ENCODE assay signal across 8 cellular contexts in genomic region chr7:143003393-143004051, GRCh38. TPM values are rescaled to one million over a fixed set of nuclear protein-coding genes. Genes with fewer than 3 reads are reported as not detected.
A peak's percentile ranks its signal among the peaks of the same experiment; 100 is the strongest.
DNase-seq lines count a peak whose midpoint lies in the region; ATAC-seq, FAIRE-seq and TF ChIP-seq lines count a peak whose summit lies in the region.

No MANE protein-coding gene starts in this region.

- H3K9ac ChIP-seq in astrocyte (ENCODE audit: low read length) (no peak overlapping the region), smooth muscle cell (ENCODE audit: low read depth) (no peak overlapping the region)

- no peak overlapping the region for H3K27ac ChIP-seq in CD4-positive, alpha-beta T cell (ENCODE audit: low read depth, low read length)
- H3K27ac ChIP-seq in astrocyte (ENCODE audit: low read depth, low read length), result no peak overlapping the region
- no peak overlapping the region for H3K27ac ChIP-seq in iPS DF 6.9 (ENCODE audit: low read length)
- H3K27ac ChIP-seq in smooth muscle cell (ENCODE audit: low read depth), result no peak overlapping the region

- H3F3A ChIP-seq in smooth muscle cell (ENCODE audit: low read depth), result no peaks in the 10 kb centered on the region

- no peaks in the 10 kb centered on the region for H3K36me3 Mint-ChIP-seq in CD4-positive, alpha-beta T cell (ENCODE audit: low read depth)
- H3K36me3 Mint-ChIP-seq in astrocyte (ENCODE audit: low read depth, unreplicated experiment), result no peaks in the 10 kb centered on the region

- no peaks in the 10 kb centered on the region for H4K20me1 ChIP-seq in astrocyte (ENCODE audit: insufficient read depth, low read length)
- no peaks in the 10 kb centered on the region for H4K20me1 ChIP-seq in smooth muscle cell (ENCODE audit: low read depth)

- peak in 8 of 10 experiments; percentile 10 to 32 (median 20) for DNase-seq in CD4-positive, alpha-beta T cell
- peak; percentile 32 for DNase-seq in RCC 7860 (ENCODE audit: low spot score)
- peak; percentile 8 for DNase-seq in astrocyte (ENCODE audit: low read depth)
- peak; percentile 13 for DNase-seq in iPS DF 6.9 (ENCODE audit: low read depth, low spot score)
- no peak for DNase-seq in smooth muscle cell (lab: John Stamatoyannopoulos, UW; ENCODE audit: unreplicated experiment)
- DNase-seq in OCI-M2 (lab: John Stamatoyannopoulos, UW; ENCODE audit: unreplicated experiment), result no peak

- H3K9me3 Mint-ChIP-seq in CD4-positive, alpha-beta T cell, result no peaks in the 10 kb centered on the region
- no peaks in the 10 kb centered on the region for H3K9me3 Mint-ChIP-seq in astrocyte (ENCODE audit: unreplicated experiment)

- no peaks in the 10 kb centered on the region for H3K9me3 ChIP-seq in CD4-positive, alpha-beta T cell (ENCODE audit: control insufficient read depth, low read length)
- H3K9me3 ChIP-seq in astrocyte (ENCODE audit: insufficient read depth, low read depth, low read length) (no peaks in the 10 kb centered on the region), iPS DF 6.9 (ENCODE audit: control insufficient read depth, insufficient read depth, low read length) (no peaks in the 10 kb centered on the region), smooth muscle cell (replicated peaks; ENCODE audit: low read depth) (no peaks in the 10 kb centered on the region)

- WGBS in iPS DF 6.9 (ENCODE audit: insufficient coverage, insufficient read length), result no CpG with 5 or more reads among the region's 6 CpGs
- 32% methylated on average over 6 of the region's 6 CpGs for WGBS in smooth muscle cell (ENCODE audit: low lambda C conversion rate)

- H3K4me2 ChIP-seq in astrocyte (ENCODE audit: low read length) (peak overlapping the region; percentile 76), smooth muscle cell (peak overlapping the region; percentile 48)

- H3K79me2 ChIP-seq in astrocyte (ENCODE audit: insufficient read depth, low read length) (no peaks in the 10 kb centered on the region), smooth muscle cell (ENCODE audit: low read depth) (no peaks in the 10 kb centered on the region)

- peaks cover 5% of the 10 kb centered on the region for H3K4me1 Mint-ChIP-seq in CD4-positive, alpha-beta T cell (ENCODE audit: low read depth)
- no peaks in the 10 kb centered on the region for H3K4me1 Mint-ChIP-seq in astrocyte (ENCODE audit: low read depth, unreplicated experiment)

- H2AFZ ChIP-seq in astrocyte (ENCODE audit: low read depth, low read length) (peak overlapping the region; percentile 94), smooth muscle cell (ENCODE audit: low read depth) (peak overlapping the region; percentile 76)

- H3K4me3 ChIP-seq in astrocyte (ENCODE audit: insufficient read depth, low read depth, low read length) (peak overlapping the region; percentile 27), iPS DF 6.9 (ENCODE audit: low read length) (no peak overlapping the region), smooth muscle cell (no peak overlapping the region)

- FAIRE-seq in RCC 7860 (lab: Jason Lieb, UNC) (peak; percentile 40), astrocyte (lab: Jason Lieb, UNC) (peak; percentile 58)

- TF ChIP-seq CTCF in CD4-positive, alpha-beta T cell (IDR thresholded peaks at IDR 0.05), result peak; percentile 82
- peak; percentile 79 for TF ChIP-seq CTCF in astrocyte (IDR thresholded peaks at IDR 0.05; ENCODE audit: insufficient read depth, low read depth, low read length)
- peak; percentile 77 for TF ChIP-seq CTCF in smooth muscle cell (IDR thresholded peaks at IDR 0.05; ENCODE audit: borderline replicate concordance, insufficient read depth, poor library complexity, severe bottlenecking)

- peak; percentile 73 for ATAC-seq in CD4-positive, alpha-beta T cell (ENCODE audit: poor library complexity)
- peak; percentile 67 for ATAC-seq in GM18907 (IDR thresholded peaks at IDR 0.05; ENCODE audit: unreplicated experiment)
- peak; percentile 46 for ATAC-seq in HG03558 (IDR thresholded peaks at IDR 0.05; ENCODE audit: extremely low read depth, unreplicated experiment)

- H3K4me3 Mint-ChIP-seq in CD4-positive, alpha-beta T cell, result peak overlapping the region; percentile 82
- peak overlapping the region; percentile 73 for H3K4me3 Mint-ChIP-seq in astrocyte (ENCODE audit: unreplicated experiment)

- intact Hi-C loops in CD4-positive, alpha-beta T cell (cut with DNase I, micrococcal nuclease), result loop anchor here (1.0 to 10.0 kb wide), 14 partner anchors 121 to 1029 kb away; partner anchors contain the start of gene EPHB6 (in 1 of the 2)

- no peak overlapping the region for H3K27ac Mint-ChIP-seq in CD4-positive, alpha-beta T cell
- H3K27ac Mint-ChIP-seq in astrocyte (ENCODE audit: unreplicated experiment), result peak overlapping the region; percentile 85

- POLR2A ChIA-PET in CD4-positive, alpha-beta T cell (lab: Charles Lee), result interaction anchor here (0.7 to 1.7 kb wide), 2 partner anchors 195 to 371 kb away, joined by 4 to 5 read pairs; no protein-coding TSS in a partner anchor

- no peaks in the 10 kb centered on the region for H3K27me3 ChIP-seq in CD4-positive, alpha-beta T cell (ENCODE audit: control insufficient read depth, insufficient read depth, low read length)
- H3K27me3 ChIP-seq in astrocyte (ENCODE audit: insufficient read depth, low read length) (no peaks in the 10 kb centered on the region), iPS DF 6.9 (ENCODE audit: control insufficient read depth, insufficient read depth, low read length) (no peaks in the 10 kb centered on the region), smooth muscle cell (ENCODE audit: low read depth) (peaks cover 12% of the 10 kb centered on the region)

- no peaks in the 10 kb centered on the region for H3K36me3 ChIP-seq in astrocyte (ENCODE audit: insufficient read depth, low read length)
- H3K36me3 ChIP-seq in iPS DF 6.9 (ENCODE audit: control insufficient read depth, insufficient read depth, low read length), result no peaks in the 10 kb centered on the region
- no peaks in the 10 kb centered on the region for H3K36me3 ChIP-seq in smooth muscle cell (ENCODE audit: low read depth)

- peaks cover 4% of the 10 kb centered on the region for H3K27me3 Mint-ChIP-seq in CD4-positive, alpha-beta T cell
- H3K27me3 Mint-ChIP-seq in astrocyte (ENCODE audit: low read depth, unreplicated experiment), result peaks cover 5% of the 10 kb centered on the region

- no peaks in the 10 kb centered on the region for H3K4me1 ChIP-seq in astrocyte (ENCODE audit: insufficient read depth, low read length)
- no peaks in the 10 kb centered on the region for H3K4me1 ChIP-seq in iPS DF 6.9 (ENCODE audit: control insufficient read depth, insufficient read depth, low read length)
- no peaks in the 10 kb centered on the region for H3K4me1 ChIP-seq in smooth muscle cell (ENCODE audit: low read depth)

- CTCF ChIA-PET in CD4-positive, alpha-beta T cell (lab: Charles Lee), result interaction anchor here (0.5 to 1.8 kb wide), 12 partner anchors 8 to 705 kb away, joined by 3 to 14 read pairs (median 4); partner anchors contain the start of gene EPHB6

RNA-seq across cellular contexts. Expression of gene OR9A2, which starts 23.4 kb away (rescaled TPM):
- not detected for total RNA-seq in CD4-positive, alpha-beta T cell
- total RNA-seq in astrocyte (not detected in 2 replicates), smooth muscle cell (0.45 and 0.72 TPM in 2 replicates)
- not detected in 2 replicates for polyA plus RNA-seq in smooth muscle cell

RNA-seq across cellular contexts. Expression of gene KEL, which starts 41.4 kb away (rescaled TPM):
- total RNA-seq in CD4-positive, alpha-beta T cell, result under 1 TPM in 1 of 2 experiments, not detected in 1; 0.19 TPM
- total RNA-seq in astrocyte, result 0.96 TPM in 1 of 2 replicates, not detected in the other
- total RNA-seq in smooth muscle cell, result 0.09 and 0.94 TPM in 2 replicates
- 0.56 TPM in 1 of 2 replicates, not detected in the other for polyA plus RNA-seq in smooth muscle cell

RNA-seq across cellular contexts. Expression of gene OR6V1, which starts 48.6 kb away (rescaled TPM):
- total RNA-seq in CD4-positive, alpha-beta T cell, result not detected
- not detected in 2 replicates for total RNA-seq in astrocyte
- not detected in 2 replicates for total RNA-seq in smooth muscle cell
- 0.40 TPM in 1 of 2 replicates, not detected in the other for polyA plus RNA-seq in smooth muscle cell

Comparison
In these comparisons a context has a peak if more than half of its experiments do, and no peak if none do; other contexts are left out.
1. DNase-seq: peak in CD4-positive, alpha-beta T cell (8 of 10), RCC 7860 (single experiment), astrocyte (single experiment) and iPS DF 6.9 (single experiment); none in smooth muscle cell (single experiment) and OCI-M2 (single experiment).
2. Peak in every context shown above with its lines, with median percentiles within 50 percentile points of each other: ATAC-seq and CTCF ChIP-seq.